Comparison of ENCODE assay signal across 8 cellular contexts in the genomic region with DNA sequence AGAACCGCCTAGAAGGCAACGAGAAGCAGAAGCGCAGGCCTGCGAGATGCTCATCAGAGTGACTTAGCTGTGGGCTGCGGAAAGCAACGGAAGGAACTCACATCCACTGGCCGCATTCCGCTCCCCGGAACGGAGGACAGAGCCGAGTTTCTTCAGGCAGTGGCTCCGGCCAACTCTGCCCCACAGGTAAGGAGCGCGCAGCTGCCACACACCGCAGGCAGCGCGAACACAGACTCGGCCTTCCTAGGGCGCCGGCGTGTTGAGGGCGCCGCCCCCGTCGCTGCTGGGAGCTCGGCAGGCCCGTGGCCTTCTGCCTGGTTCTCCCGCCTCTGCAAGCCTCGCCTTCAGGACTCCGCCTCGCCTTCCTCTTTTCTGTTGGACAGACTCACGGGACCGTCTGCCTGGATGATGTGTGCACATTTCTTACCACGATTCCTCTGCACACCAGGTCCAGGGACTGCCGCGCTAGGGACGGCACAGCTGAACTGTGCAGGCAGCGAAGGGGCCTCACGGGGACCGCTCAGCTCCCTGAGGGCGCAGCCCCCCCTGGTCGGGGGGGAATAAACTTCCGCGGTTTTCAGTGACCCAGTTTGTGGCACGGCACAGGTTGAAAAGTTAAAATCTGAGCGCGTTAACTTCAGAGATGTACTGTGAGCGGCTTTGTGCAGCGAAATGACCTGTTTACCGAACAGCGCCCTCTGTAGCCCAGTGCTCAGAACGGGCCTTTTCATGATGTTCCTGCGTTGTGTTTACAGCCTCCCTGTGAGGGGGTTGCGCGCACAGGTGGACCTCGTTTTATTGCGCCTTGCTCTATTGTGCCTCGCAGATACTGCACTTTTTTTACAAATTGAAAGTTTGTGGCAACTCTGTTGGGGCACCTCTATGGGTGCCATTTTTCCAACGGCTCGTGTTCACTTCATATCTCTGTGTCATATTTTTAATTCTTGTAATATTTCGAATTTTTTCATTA. TPM values are rescaled to one million over a fixed set of nuclear protein-coding genes. Genes with fewer than 3 reads are reported as not detected.
DNase-seq lines count a peak whose midpoint lies in the region; ATAC-seq, FAIRE-seq and TF ChIP-seq lines count a peak whose summit lies in the region.

No MANE protein-coding gene starts in this region.

- peaks cover 4% of the 10 kb centered on the region for H3K36me3 Mint-ChIP-seq in central memory CD8-positive, alpha-beta T cell (ENCODE audit: insufficient read depth)

- H3K36me3 ChIP-seq in spleen: no peaks in the 10 kb centered on the region

- peak; percentile 74 for ATAC-seq in GM18517 (IDR thresholded peaks at IDR 0.05; ENCODE audit: unreplicated experiment)
- ATAC-seq in HG03103 (IDR thresholded peaks at IDR 0.05; ENCODE audit: low read depth, unreplicated experiment): peak; percentile 75
- ATAC-seq in central memory CD8-positive, alpha-beta T cell (replicated peaks; ENCODE audit: extremely low read depth, poor library complexity, severe bottlenecking): peak; percentile 91

- H3K27me3 ChIP-seq in spleen (replicated peaks in 1 of 7): peaks cover 0 to 10% (median 0%) of the 10 kb centered on the region in 7 donors

- 4 to 8% (median 5%) methylated on average over 38 to 61 of the region's 61 CpGs for WGBS in spleen, 5 donors

- H3K27ac Mint-ChIP-seq in central memory CD8-positive, alpha-beta T cell (ENCODE audit: low read depth): peak overlapping the region; percentile 76

- peaks cover 17% of the 10 kb centered on the region for H3K4me1 Mint-ChIP-seq in central memory CD8-positive, alpha-beta T cell

- TF ChIP-seq CTCF in spleen (IDR thresholded peaks at IDR 0.05 in 8 of 11, conservative IDR thresholded peaks at IDR 0.05 in 3 of 11): peak; percentile 41 to 86 (median 72)

- H3K4me1 ChIP-seq in spleen: peaks cover 5 to 20% (median 13%) of the 10 kb centered on the region in 6 donors

- TF ChIP-seq POLR2A in spleen (IDR thresholded peaks at IDR 0.05): no peak

- H3K27me3 Mint-ChIP-seq in central memory CD8-positive, alpha-beta T cell: peaks cover 1% of the 10 kb centered on the region

- peaks cover 0 to 12% (median 8%) of the 10 kb centered on the region in 8 donors for H3K9me3 ChIP-seq in spleen

- H3K27ac ChIP-seq in spleen: peak overlapping the region; percentile 33 to 85 (median 76)

- intact Hi-C loops in spleen (cut with DNase I; ENCODE audit: low total_unique reads): loop anchor here (10.0 kb wide), 1 partner anchor 165 kb away; no protein-coding TSS in a partner anchor

- peaks cover 6% of the 10 kb centered on the region for H3K9me3 Mint-ChIP-seq in central memory CD8-positive, alpha-beta T cell

- peak overlapping the region; percentile 92 for H3K4me3 Mint-ChIP-seq in central memory CD8-positive, alpha-beta T cell

- DNase-seq in A172 (ENCODE audit: low spot score): peak; percentile 87
- peak; percentile 89 for DNase-seq in NCI-H2227 (lab: John Stamatoyannopoulos, UW; ENCODE audit: unreplicated experiment)
- DNase-seq in activated CD4-positive, CD25-positive, alpha-beta regulatory T cell treated with anti-CD3 and anti-CD28 coated beads, Interleukin-2, amount 50 U/mL, for 16 hours (ENCODE audit: low read depth, low spot score): peak; percentile 68
- peak; percentile 72 to 76 for DNase-seq in central memory CD8-positive, alpha-beta T cell (ENCODE audit: low spot score in 2 of 2)
- DNase-seq in spleen: peak; percentile 90

- peak; percentile 61 for FAIRE-seq in islet of Langerhans (lab: Jason Lieb, UNC)

- H3K4me3 ChIP-seq in spleen: peak overlapping the region; percentile 41 to 78 (median 58)

RNA-seq across cellular contexts. Expression of a gene that starts 15.8 kb away (rescaled TPM):
- not detected in 2 replicates for total RNA-seq in A172 (2014; rRNA removed; shearing (Covaris generic))
- 1 to 10 TPM in 2 of 7 donors, under 1 TPM in 3, not detected in 2; 0.42 to 1.6 (median 0.70) TPM for total RNA-seq in spleen
- 1 to 10 TPM in 1 of 3 donors, under 1 TPM in 2; 0.49 to 1.1 (median 0.58) TPM for polyA plus RNA-seq in spleen

RNA-seq across cellular contexts. Expression of a gene that starts 42.6 kb away (rescaled TPM):
- total RNA-seq in A172 (2014; rRNA removed; shearing (Covaris generic)): 72.1 and 116 TPM in 2 replicates
- 10 to 100 TPM; 22.4 to 30.4 (median 27.0) TPM for total RNA-seq in spleen
- 10 to 100 TPM; 28.7 to 34.6 (median 32.3) TPM for polyA plus RNA-seq in spleen

Comparison
In these comparisons a context has a peak if more than half of its experiments do, and no peak if none do; other contexts are left out.
1. Peak in every context shown above with its lines: DNase-seq, ATAC-seq, H3K4me3 ChIP-seq and H3K27ac ChIP-seq.